In the genomic region with DNA sequence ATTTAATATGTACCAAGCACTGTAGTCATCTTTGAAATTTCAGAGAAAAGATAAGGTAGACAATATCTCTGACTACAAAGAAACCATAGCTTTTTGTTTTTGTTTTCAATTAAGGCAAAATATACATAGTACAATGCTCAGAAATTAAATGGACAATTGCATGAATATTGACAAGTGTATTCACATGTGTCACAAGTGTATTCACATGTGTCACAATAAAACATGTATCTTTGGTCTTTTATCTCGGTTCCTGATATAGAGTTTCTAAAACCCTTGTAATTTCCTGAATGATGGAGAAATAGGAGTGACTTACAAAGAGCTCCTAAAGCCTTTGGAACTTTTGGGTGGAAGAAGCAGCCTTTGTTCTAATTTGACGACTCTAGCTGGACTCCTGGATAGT, we compare ENCODE assay signal across 29 cellular contexts.
A peak's percentile ranks its signal among the peaks of the same experiment; 100 is the strongest.
DNase-seq lines count a peak whose midpoint lies in the region; ATAC-seq, FAIRE-seq and TF ChIP-seq lines count a peak whose summit lies in the region.
"Had no signal": no experiment of that assay in that cellular context is flagged by ENCODE, and none has a peak within 500 bp of the region (broad histone marks: within the 10 kb centered on the region; RNA-seq: fewer than 3 reads in every experiment).

No MANE protein-coding gene starts in this region.

- no peak for TF ChIP-seq EP300 in HepG2 (IDR thresholded peaks at IDR 0.05; ENCODE audit: low read depth in 2 of 2, low read length in 2 of 2)
- TF ChIP-seq EP300 in HepG2 (CRISPR knock-in tag; IDR thresholded peaks at IDR 0.05; ENCODE audit: borderline replicate concordance), result no peak

- BruUV-seq in HepG2 (replicated peaks; lab: Mats Ljungman, UMichigan), result no TSS peak

- H3K36me3 ChIP-seq in HepG2 (replicated peaks in 1 of 2; ENCODE audit: control insufficient read depth in 1 of 2, insufficient read depth in 2 of 2, low read length in 2 of 2) (no peaks in the 10 kb centered on the region), right lobe of liver (no peaks in the 10 kb centered on the region)
- H3K36me3 ChIP-seq: BE2C; BLaER1; BLaER1 treated with 17β-estradiol and CSF1 and Interleukin-3, amounts not matched to agents 10 nM and 100 nM had no signal

- no peak overlapping the region for H3K27ac ChIP-seq in HepG2 (ENCODE audit: extremely low read length, insufficient read depth, low read length)
- no peak overlapping the region for H3K27ac ChIP-seq in right lobe of liver
- H3K27ac ChIP-seq: 22Rv1; A549; BLaER1; BLaER1 treated with 17β-estradiol and CSF1 and Interleukin-3, amounts not matched to agents 10 nM and 100 nM; C4-2B had no signal

- H4K20me1 ChIP-seq in HepG2 (ENCODE audit: insufficient read depth, low read length), result no peaks in the 10 kb centered on the region
- H4K20me1 ChIP-seq: BLaER1; BLaER1 treated with 17β-estradiol and CSF1 and Interleukin-3, amounts not matched to agents 10 nM and 100 nM had no signal

- TF ChIP-seq POLR2A in HepG2 (IDR thresholded peaks at IDR 0.05; ENCODE audit: insufficient read depth in 1 of 2, low read depth in 2 of 2, low read length in 2 of 2) (no peak), right lobe of liver (IDR thresholded peaks at IDR 0.05) (no peak)

- H3K4me2 ChIP-seq in HepG2 (ENCODE audit: low read depth, low read length), result no peak overlapping the region
- H3K4me2 ChIP-seq: A549; BLaER1; BLaER1 treated with 17β-estradiol and CSF1 and Interleukin-3, amounts not matched to agents 10 nM and 100 nM had no signal

- WGBS in HepG2 (ENCODE audit: low lambda C conversion rate), result 0% methylated on average over 2 of the region's 2 CpGs
- 52% methylated on average over 2 of the region's 2 CpGs for WGBS in right lobe of liver (ENCODE audit: insufficient coverage, low coverage, low lambda C conversion rate, missing lambda C conversion rate)

- DNase-seq in HepG2 (ENCODE audit: low spot score) (no peak), right lobe of liver (no peak)
- DNase-seq: 8988T; ACHN; AML-193; BE2C; C1 segment of cervical spinal cord; Caco-2; Calu3; CD4-positive, alpha-beta memory T cell; CD4-positive, alpha-beta T cell; CD4-positive, CD25-positive, alpha-beta regulatory T cell; CD8-positive, alpha-beta memory T cell; CD8-positive, alpha-beta T cell; COR-L47; DMS 273 treated with DMSO at 0.1 percent for 48 hours; DMS153; DMS53; DMS79; DMS79 treated with DMSO at 0.1 percent for 48 hours; DND-41; EL had no signal

- no peak for TF ChIP-seq CTCF in HepG2 (CRISPR knock-in tag; IDR thresholded peaks at IDR 0.05)
- no peak for TF ChIP-seq CTCF in right lobe of liver (IDR thresholded peaks at IDR 0.05)

- peaks cover 57% of the 10 kb centered on the region for H3K9me3 ChIP-seq in HepG2 (ENCODE audit: low read length)
- no peaks in the 10 kb centered on the region for H3K9me3 ChIP-seq in right lobe of liver
- H3K9me3 ChIP-seq: A549; BE2C; BLaER1; BLaER1 treated with 17β-estradiol and CSF1 and Interleukin-3, amounts not matched to agents 10 nM and 100 nM; Caco-2 had no signal

- H2AFZ ChIP-seq in HepG2 (ENCODE audit: low read length), result no peak overlapping the region

- ATAC-seq in HepG2, result no peak
- ATAC-seq in right lobe of liver, result no peak
- ATAC-seq: A549; CD8-positive, alpha-beta T cell had no signal

- H3K27me3 ChIP-seq in HepG2 (ENCODE audit: control insufficient read depth in 1 of 2, insufficient read depth in 2 of 2, low read length in 2 of 2), result no peaks in the 10 kb centered on the region
- H3K27me3 ChIP-seq in right lobe of liver, result peaks cover 0 to 3% of the 10 kb centered on the region in 2 donors
- H3K27me3 ChIP-seq: BE2C; BLaER1; BLaER1 treated with 17β-estradiol and CSF1 and Interleukin-3, amounts not matched to agents 10 nM and 100 nM had no signal

- no peak for TF ChIP-seq RAD21 in HepG2 (CRISPR knock-in tag; IDR thresholded peaks at IDR 0.05)

- in situ Hi-C loops in HepG2 (cut with HindIII; ENCODE audit: extremely low pct_ligation_motif_present, low pct_unique_long_range_greater_than_20kb), result no loop called here

- no peak for FAIRE-seq in HepG2 (lab: Jason Lieb, UNC)
- FAIRE-seq: A204.1, A549, D721Med had no signal

- H3K4me1 ChIP-seq in HepG2 (ENCODE audit: insufficient read depth, low read length) (no peaks in the 10 kb centered on the region), right lobe of liver (no peaks in the 10 kb centered on the region)
- H3K4me1 ChIP-seq: BE2C; BLaER1; BLaER1 treated with 17β-estradiol and CSF1 and Interleukin-3, amounts not matched to agents 10 nM and 100 nM; Caco-2 had no signal

- no peaks in the 10 kb centered on the region for H3K79me2 ChIP-seq in HepG2 (ENCODE audit: insufficient read depth, low read length)

- CTCF ChIA-PET in HepG2 (lab: Yijun Ruan, JAX; ENCODE audit: low intra/inter-chr PET ratio, low total read pairs), result no interaction called here

- H3K4me3 ChIP-seq in HepG2 (replicated peaks in 1 of 3; ENCODE audit: insufficient read depth in 1 of 3, low read depth in 2 of 3, low read length in 3 of 3) (no peak overlapping the region), right lobe of liver (no peak overlapping the region)
- H3K4me3 ChIP-seq: A549; BLaER1; BLaER1 treated with 17β-estradiol and CSF1 and Interleukin-3, amounts not matched to agents 10 nM and 100 nM had no signal

- POLR2A ChIA-PET in HepG2 (lab: Yijun Ruan, JAX), result no interaction called here

- no peak overlapping the region for H3K9ac ChIP-seq in HepG2 (ENCODE audit: insufficient read depth, low read depth, low read length)
- H3K9ac ChIP-seq: BLaER1; BLaER1 treated with 17β-estradiol and CSF1 and Interleukin-3, amounts not matched to agents 10 nM and 100 nM had no signal

- intact Hi-C loops in HepG2 (cut with micrococcal nuclease; ENCODE audit: unreplicated experiment) (no loop called here), right lobe of liver (cut with DNase I) (no loop called here)

TF ChIP-seq in HepG2, 621 proteins besides CTCF, POLR2A, EP300 and RAD21:
- TF ChIP-seq MNT (IDR thresholded peaks at IDR 0.05) (peak; percentile 96), THAP11 (CRISPR knock-in tag; IDR thresholded peaks at IDR 0.05) (no peak), DR1 (CRISPR knock-in tag; IDR thresholded peaks at IDR 0.05) (no peak)
TF ChIP-seq in HepG2: peak in this region for 1.
